ENCODE assay signal across 6 cellular contexts in the genomic region with DNA sequence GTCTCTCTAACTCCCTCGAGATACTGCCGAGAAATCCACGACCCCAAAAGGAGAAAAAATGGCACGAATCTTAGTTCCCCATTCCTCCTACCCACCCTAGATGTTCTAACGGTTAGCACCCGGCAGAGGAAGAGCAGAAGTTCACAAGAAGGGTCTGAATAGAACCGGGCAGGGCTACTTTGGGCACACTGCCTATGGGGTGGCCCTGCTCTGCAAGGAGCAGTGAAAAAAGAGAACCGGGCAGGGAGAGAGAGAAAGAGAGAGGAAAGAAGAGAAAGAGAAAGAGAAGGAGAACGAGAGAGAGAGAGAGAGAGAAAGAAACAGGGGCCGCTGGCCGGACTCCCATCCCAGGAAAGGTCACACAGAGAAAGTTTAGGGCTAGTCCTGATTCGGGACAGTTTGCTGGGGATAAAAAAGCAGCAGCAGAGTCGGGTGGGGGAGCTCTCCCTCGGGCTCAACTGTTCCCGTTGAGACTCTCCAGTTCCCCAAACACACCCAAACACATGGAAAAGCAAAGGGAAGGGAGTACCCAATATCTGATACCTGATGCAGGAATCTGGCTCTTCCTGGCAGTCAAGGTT.
DNase-seq lines count a peak whose midpoint lies in the region; ATAC-seq and TF ChIP-seq lines count a peak whose summit lies in the region.

No MANE protein-coding gene starts in this region.

- H3K4me1 ChIP-seq in iPS-20b (ENCODE audit: insufficient read depth, low read length): no peaks in the 10 kb centered on the region; the same call in 1 of the 2 replicates

- no peaks in the 10 kb centered on the region for H3K9me3 ChIP-seq in iPS-20b (ENCODE audit: insufficient read depth, low read depth, low read length)

- H3K27ac ChIP-seq in iPS-20b (ENCODE audit: low read length): peak overlapping the region; percentile 65

- H3K4me3 ChIP-seq in iPS-20b (ENCODE audit: low read length): peak overlapping the region; percentile 97

- H3K9ac ChIP-seq in iPS-20b (ENCODE audit: low read depth, low read length): peak overlapping the region; percentile 98

- H3K27me3 ChIP-seq in iPS-20b (ENCODE audit: insufficient read depth, low read length): no peaks in the 10 kb centered on the region

- DNase-seq in NCI-H2029 treated with DMSO at 0.1 percent for 48 hours (lab: John Stamatoyannopoulos, UW): no peak

- H3K36me3 ChIP-seq in iPS-20b (ENCODE audit: insufficient read depth, low read depth, low read length): peaks cover 20% of the 10 kb centered on the region

- ATAC-seq in GM18907 (IDR thresholded peaks at IDR 0.05; ENCODE audit: unreplicated experiment) (peak; percentile 2), SK-N-SH treated with all-trans-retinoic acid at 6 μM for 48 hours (peak; percentile 45), HG02938 (IDR thresholded peaks at IDR 0.05; ENCODE audit: unreplicated experiment) (no peak), HG02798 (IDR thresholded peaks at IDR 0.05; ENCODE audit: poor library complexity, unreplicated experiment) (no peak)

TF ChIP-seq in SK-N-SH treated with all-trans-retinoic acid at 6 μM for 48 hours, 23 proteins besides CTCF, POLR2A, EP300 and RAD21:
- TF ChIP-seq, protein P1, sequence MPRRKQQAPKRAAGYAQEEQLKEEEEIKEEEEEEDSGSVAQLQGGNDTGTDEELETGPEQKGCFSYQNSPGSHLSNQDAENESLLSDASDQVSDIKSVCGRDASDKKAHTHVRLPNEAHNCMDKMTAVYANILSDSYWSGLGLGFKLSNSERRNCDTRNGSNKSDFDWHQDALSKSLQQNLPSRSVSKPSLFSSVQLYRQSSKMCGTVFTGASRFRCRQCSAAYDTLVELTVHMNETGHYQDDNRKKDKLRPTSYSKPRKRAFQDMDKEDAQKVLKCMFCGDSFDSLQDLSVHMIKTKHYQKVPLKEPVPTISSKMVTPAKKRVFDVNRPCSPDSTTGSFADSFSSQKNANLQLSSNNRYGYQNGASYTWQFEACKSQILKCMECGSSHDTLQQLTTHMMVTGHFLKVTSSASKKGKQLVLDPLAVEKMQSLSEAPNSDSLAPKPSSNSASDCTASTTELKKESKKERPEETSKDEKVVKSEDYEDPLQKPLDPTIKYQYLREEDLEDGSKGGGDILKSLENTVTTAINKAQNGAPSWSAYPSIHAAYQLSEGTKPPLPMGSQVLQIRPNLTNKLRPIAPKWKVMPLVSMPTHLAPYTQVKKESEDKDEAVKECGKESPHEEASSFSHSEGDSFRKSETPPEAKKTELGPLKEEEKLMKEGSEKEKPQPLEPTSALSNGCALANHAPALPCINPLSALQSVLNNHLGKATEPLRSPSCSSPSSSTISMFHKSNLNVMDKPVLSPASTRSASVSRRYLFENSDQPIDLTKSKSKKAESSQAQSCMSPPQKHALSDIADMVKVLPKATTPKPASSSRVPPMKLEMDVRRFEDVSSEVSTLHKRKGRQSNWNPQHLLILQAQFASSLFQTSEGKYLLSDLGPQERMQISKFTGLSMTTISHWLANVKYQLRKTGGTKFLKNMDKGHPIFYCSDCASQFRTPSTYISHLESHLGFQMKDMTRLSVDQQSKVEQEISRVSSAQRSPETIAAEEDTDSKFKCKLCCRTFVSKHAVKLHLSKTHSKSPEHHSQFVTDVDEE (CRISPR knock-in tag; IDR thresholded peaks at IDR 0.05): no peak
- TF ChIP-seq SNAI2 (CRISPR knock-in tag; IDR thresholded peaks at IDR 0.05): no peak
- no peak for TF ChIP-seq ZNF565 (CRISPR knock-in tag; conservative IDR thresholded peaks at IDR 0.05; ENCODE audit: low read depth)
- no peak for TF ChIP-seq ZNF70 (CRISPR knock-in tag; IDR thresholded peaks at IDR 0.05)
- no peak for TF ChIP-seq ESRRG (CRISPR knock-in tag; IDR thresholded peaks at IDR 0.05)
- TF ChIP-seq CSRNP3 (CRISPR knock-in tag; IDR thresholded peaks at IDR 0.05): no peak
- no peak for TF ChIP-seq TOX (CRISPR knock-in tag; IDR thresholded peaks at IDR 0.05; ENCODE audit: borderline replicate concordance)
- TF ChIP-seq, protein P2, sequence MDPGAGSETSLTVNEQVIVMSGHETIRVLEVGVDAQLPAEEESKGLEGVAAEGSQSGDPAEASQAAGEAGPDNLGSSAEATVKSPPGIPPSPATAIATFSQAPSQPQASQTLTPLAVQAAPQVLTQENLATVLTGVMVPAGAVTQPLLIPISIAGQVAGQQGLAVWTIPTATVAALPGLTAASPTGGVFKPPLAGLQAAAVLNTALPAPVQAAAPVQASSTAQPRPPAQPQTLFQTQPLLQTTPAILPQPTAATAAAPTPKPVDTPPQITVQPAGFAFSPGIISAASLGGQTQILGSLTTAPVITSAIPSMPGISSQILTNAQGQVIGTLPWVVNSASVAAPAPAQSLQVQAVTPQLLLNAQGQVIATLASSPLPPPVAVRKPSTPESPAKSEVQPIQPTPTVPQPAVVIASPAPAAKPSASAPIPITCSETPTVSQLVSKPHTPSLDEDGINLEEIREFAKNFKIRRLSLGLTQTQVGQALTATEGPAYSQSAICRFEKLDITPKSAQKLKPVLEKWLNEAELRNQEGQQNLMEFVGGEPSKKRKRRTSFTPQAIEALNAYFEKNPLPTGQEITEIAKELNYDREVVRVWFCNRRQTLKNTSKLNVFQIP (CRISPR knock-in tag; IDR thresholded peaks at IDR 0.05; ENCODE audit: borderline replicate concordance, low read depth): no peak
- no peak for TF ChIP-seq ZFP30 (CRISPR knock-in tag; IDR thresholded peaks at IDR 0.05)
- no peak for TF ChIP-seq PPARA (CRISPR knock-in tag; IDR thresholded peaks at IDR 0.05; ENCODE audit: borderline replicate concordance)
- TF ChIP-seq, protein P3, sequence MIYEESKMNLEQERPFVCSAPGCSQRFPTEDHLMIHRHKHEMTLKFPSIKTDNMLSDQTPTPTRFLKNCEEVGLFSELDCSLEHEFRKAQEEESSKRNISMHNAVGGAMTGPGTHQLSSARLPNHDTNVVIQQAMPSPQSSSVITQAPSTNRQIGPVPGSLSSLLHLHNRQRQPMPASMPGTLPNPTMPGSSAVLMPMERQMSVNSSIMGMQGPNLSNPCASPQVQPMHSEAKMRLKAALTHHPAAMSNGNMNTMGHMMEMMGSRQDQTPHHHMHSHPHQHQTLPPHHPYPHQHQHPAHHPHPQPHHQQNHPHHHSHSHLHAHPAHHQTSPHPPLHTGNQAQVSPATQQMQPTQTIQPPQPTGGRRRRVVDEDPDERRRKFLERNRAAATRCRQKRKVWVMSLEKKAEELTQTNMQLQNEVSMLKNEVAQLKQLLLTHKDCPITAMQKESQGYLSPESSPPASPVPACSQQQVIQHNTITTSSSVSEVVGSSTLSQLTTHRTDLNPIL (CRISPR knock-in tag; IDR thresholded peaks at IDR 0.05; ENCODE audit: low read depth): no peak
- TF ChIP-seq RARB (CRISPR knock-in tag; IDR thresholded peaks at IDR 0.05): no peak
- TF ChIP-seq ZFP3 (CRISPR knock-in tag; IDR thresholded peaks at IDR 0.05): no peak
- no peak for TF ChIP-seq PATZ1 (CRISPR knock-in tag; IDR thresholded peaks at IDR 0.05; ENCODE audit: borderline replicate concordance)
- no peak for TF ChIP-seq GLIS3 (CRISPR knock-in tag; IDR thresholded peaks at IDR 0.05)

Comparison
In these comparisons a context has a peak if more than half of its experiments do, and no peak if none do; other contexts are left out.
1. ATAC-seq: peak in GM18907 (single experiment) and SK-N-SH treated with all-trans-retinoic acid at 6 μM for 48 hours (single experiment); none in HG02938 (single experiment) and HG02798 (single experiment).